Comparison of ENCODE assay signal across 10 cellular contexts in the genomic region with DNA sequence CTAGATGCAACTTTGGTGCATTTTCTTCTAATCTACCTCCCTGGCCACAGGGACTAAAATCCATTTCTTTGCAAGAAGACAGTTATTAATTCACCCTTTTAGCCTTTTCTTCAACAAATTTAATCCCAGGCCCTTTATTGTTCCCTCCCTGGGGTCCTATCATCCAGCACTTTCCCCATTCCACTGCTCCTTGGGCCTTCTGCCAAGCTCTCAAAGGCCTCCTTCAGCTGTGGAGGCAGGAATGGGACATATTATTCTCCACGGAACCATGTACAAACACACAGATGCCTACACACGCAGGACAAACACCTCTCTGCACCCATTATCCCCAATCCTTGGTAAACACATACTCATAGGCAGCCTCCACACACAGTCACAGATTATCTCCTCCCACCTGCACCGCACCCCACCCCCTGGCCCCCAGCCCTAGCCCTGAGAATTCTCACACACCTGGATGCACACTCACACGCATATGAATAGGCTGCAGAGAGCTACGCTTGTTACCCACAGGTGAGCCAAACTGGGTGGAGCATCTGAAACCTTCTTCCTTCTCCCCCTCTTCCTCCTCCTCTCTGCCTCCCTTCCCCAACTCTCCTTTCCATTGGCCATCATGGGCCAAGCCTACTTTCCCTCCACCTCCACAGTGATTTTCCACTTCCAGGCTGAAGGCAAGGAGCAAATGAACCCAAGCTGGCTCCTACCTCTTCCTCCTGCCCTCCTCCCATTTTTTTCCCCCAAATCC. TPM values are rescaled to one million over a fixed set of nuclear protein-coding genes. Genes with fewer than 3 reads are reported as not detected.
A peak's percentile ranks its signal among the peaks of the same experiment; 100 is the strongest.
DNase-seq lines count a peak whose midpoint lies in the region; ATAC-seq and TF ChIP-seq lines count a peak whose summit lies in the region.
"Had no signal": no experiment of that assay in that cellular context is flagged by ENCODE, and none has a peak within 500 bp of the region (broad histone marks: within the 10 kb centered on the region; RNA-seq: fewer than 3 reads in every experiment).

No MANE protein-coding gene starts in this region.

- H3K27me3 Mint-ChIP-seq in progenitor cell of endocrine pancreas: no peaks in the 10 kb centered on the region

- no peaks in the 10 kb centered on the region for H3K9me3 ChIP-seq in adrenal gland (replicated peaks in 1 of 3)
- H3K9me3 ChIP-seq: ovary had no signal

- no peaks in the 10 kb centered on the region for H3K9me3 Mint-ChIP-seq in progenitor cell of endocrine pancreas (ENCODE audit: low read depth)

- H3K36me3 ChIP-seq in adrenal gland (replicated peaks in 1 of 2): peaks cover 0 to 12% of the 10 kb centered on the region in 2 donors
- H3K36me3 ChIP-seq: ovary had no signal

- ATAC-seq in esophagus mucosa (peak; percentile 73), HG02840 (IDR thresholded peaks at IDR 0.05; ENCODE audit: low FRiP score, unreplicated experiment) (no peak)

- peaks cover 0 to 23% of the 10 kb centered on the region in 2 donors for H3K4me1 ChIP-seq in adrenal gland (replicated peaks in 1 of 2)

- H3K36me3 Mint-ChIP-seq in progenitor cell of endocrine pancreas (ENCODE audit: insufficient read depth): peaks cover 14% of the 10 kb centered on the region

- DNase-seq in ELR (ENCODE audit: low read depth): peak; percentile 15
- peak; percentile 74 for DNase-seq in NCI-H510A treated with DMSO at 0.1 percent for 48 hours (lab: John Stamatoyannopoulos, UW)
- no peak for DNase-seq in progenitor cell of endocrine pancreas (ENCODE audit: low spot score, unreplicated experiment)
- DNase-seq in adrenal gland: no peak
- DNase-seq in SW480 (ENCODE audit: low spot score): no peak
- DNase-seq: activated CD4-positive, alpha-beta T cell treated with anti-CD3 and anti-CD28 coated beads, Interleukin-2, amount 50 U/mL, for 1 hour; Karpas-422; ovary had no signal

- TF ChIP-seq POLR2A in adrenal gland (IDR thresholded peaks at IDR 0.05): no peak

- H3K4me3 Mint-ChIP-seq in progenitor cell of endocrine pancreas (ENCODE audit: low read depth): peak overlapping the region; percentile 5

- H3K4me3 ChIP-seq in adrenal gland: no peak overlapping the region
- H3K4me3 ChIP-seq: ovary had no signal

- no peak for TF ChIP-seq CTCF in progenitor cell of endocrine pancreas (IDR thresholded peaks at IDR 0.05; ENCODE audit: unreplicated experiment)
- TF ChIP-seq CTCF in adrenal gland (IDR thresholded peaks at IDR 0.05): no peak

- WGBS in adrenal gland, 4 donors: 76 to 90% (median 87%) methylated on average over 5 of the region's 5 CpGs

- H3K4me1 Mint-ChIP-seq in progenitor cell of endocrine pancreas (ENCODE audit: low read depth): peaks cover 79% of the 10 kb centered on the region

- peak overlapping the region; percentile 85 for H3K27ac Mint-ChIP-seq in progenitor cell of endocrine pancreas

- intact Hi-C loops in adrenal gland (cut with DNase I): no loop called here

- no peaks in the 10 kb centered on the region for H3K27me3 ChIP-seq in adrenal gland
- H3K27me3 ChIP-seq: ovary had no signal

- no peak overlapping the region for H3K27ac ChIP-seq in adrenal gland
- H3K27ac ChIP-seq: ovary had no signal

RNA-seq across cellular contexts. Expression of a gene that starts 11.7 kb away (rescaled TPM):
- total RNA-seq in esophagus mucosa (406 TPM), progenitor cell of endocrine pancreas (153 and 159 TPM in 2 replicates), adrenal gland (100 to 1,000 TPM in 7 of 8 donors, 10 to 100 TPM in 1; 87.1 to 185 (median 143) TPM)
- polyA plus RNA-seq in adrenal gland: 100 to 1,000 TPM; 124 to 215 (median 192) TPM

RNA-seq across cellular contexts. Expression of a gene that starts 13.7 kb away (rescaled TPM):
- total RNA-seq in esophagus mucosa (1.5 TPM), progenitor cell of endocrine pancreas (0.74 and 1.0 TPM in 2 replicates), adrenal gland (under 1 TPM in 2 of 8 donors, not detected in 6; 0.14 to 0.81 TPM)
- under 1 TPM; 0.30 to 0.42 (median 0.40) TPM for polyA plus RNA-seq in adrenal gland

RNA-seq across cellular contexts. Expression of a gene that starts 31.8 kb away (rescaled TPM):
- 13.0 TPM for total RNA-seq in esophagus mucosa
- 68.2 and 68.6 TPM in 2 replicates for total RNA-seq in progenitor cell of endocrine pancreas
- under 1 TPM in 3 of 8 donors, not detected in 5; 0.14 to 0.32 (median 0.23) TPM for total RNA-seq in adrenal gland
- polyA plus RNA-seq in adrenal gland: under 1 TPM in 2 of 3 donors, not detected in 1; 0.10 to 0.16 TPM

RNA-seq across cellular contexts. Expression of a gene that starts 40.4 kb away (rescaled TPM):
- 0.28 TPM for total RNA-seq in esophagus mucosa
- not detected in 2 replicates for total RNA-seq in progenitor cell of endocrine pancreas
- not detected for total RNA-seq in adrenal gland
- polyA plus RNA-seq in adrenal gland: not detected
- total RNA-seq: ovary had no signal
- polyA plus RNA-seq: ovary had no signal

RNA-seq across cellular contexts. Expression of a gene that starts 51.2 kb away (rescaled TPM):
- total RNA-seq in esophagus mucosa (1.2 TPM), progenitor cell of endocrine pancreas (0.20 TPM in 1 of 2 replicates, not detected in the other), adrenal gland (under 1 TPM in 1 of 8 donors, not detected in 7; 0.14 TPM)
- under 1 TPM in 2 of 3 donors, not detected in 1; 0.20 to 0.80 TPM for polyA plus RNA-seq in adrenal gland

Comparison
In these comparisons a context has a peak if more than half of its experiments do, and no peak if none do; other contexts are left out.
1. DNase-seq: peak in ELR (single experiment) and NCI-H510A treated with DMSO at 0.1 percent for 48 hours (single experiment); none in progenitor cell of endocrine pancreas (single experiment), adrenal gland (0 of 7) and SW480 (single experiment).
2. RNA of a gene that starts 31.8 kb away (total RNA-seq): 68.2 to 68.6 TPM in progenitor cell of endocrine pancreas and 13.0 TPM in esophagus mucosa (single experiment); 0.14 to 0.32 TPM in adrenal gland; every median in the first group is over 10 times any median in the second.